8 cellular contexts compared by ENCODE assay signal in genomic region chr17:40532520-40533253, GRCh38. TPM values are rescaled to one million over a fixed set of nuclear protein-coding genes. Genes with fewer than 3 reads are reported as not detected.
DNase-seq lines count a peak whose midpoint lies in the region; ATAC-seq and TF ChIP-seq lines count a peak whose summit lies in the region.

No MANE protein-coding gene starts in this region.

- peaks cover 8 to 17% of the 10 kb centered on the region in 2 donors for H3K27me3 Mint-ChIP-seq in natural killer cell treated with Interleukin-12 subunit alpha and Interleukin-12 subunit beta and Interleukin-15 and Interleukin-18, amount 100 ng/mL, for 72 hours

- H3K79me2 ChIP-seq in PC-3 (ENCODE audit: low read length), result no peaks in the 10 kb centered on the region

- H3K9me3 Mint-ChIP-seq in natural killer cell treated with Interleukin-12 subunit alpha and Interleukin-12 subunit beta and Interleukin-15 and Interleukin-18, amount 100 ng/mL, for 72 hours, result no peaks in the 10 kb centered on the region

- H3K4me3 Mint-ChIP-seq in natural killer cell treated with Interleukin-12 subunit alpha and Interleukin-12 subunit beta and Interleukin-15 and Interleukin-18, amount 100 ng/mL, for 72 hours, result peak overlapping the region; percentile 10

- ATAC-seq in PC-3, result 0 out of 2 replicates have a peak, but pooled peaks have one; percentile 7
- no peak for ATAC-seq in natural killer cell treated with Interleukin-12 subunit alpha and Interleukin-12 subunit beta and Interleukin-15 and Interleukin-18, amount 100 ng/mL, for 72 hours
- no peak for ATAC-seq in HG03108 (IDR thresholded peaks at IDR 0.05; ENCODE audit: unreplicated experiment)
- no peak for ATAC-seq in GM19397 (IDR thresholded peaks at IDR 0.05; ENCODE audit: unreplicated experiment)
- no peak for ATAC-seq in HG02884 (IDR thresholded peaks at IDR 0.05; ENCODE audit: unreplicated experiment)

- H3K9me2 ChIP-seq in PC-3 (replicated peaks; ENCODE audit: low read length), result no peaks in the 10 kb centered on the region

- no peaks in the 10 kb centered on the region for H4K20me1 ChIP-seq in BLaER1
- H4K20me1 ChIP-seq in PC-3 (ENCODE audit: low read length), result no peaks in the 10 kb centered on the region

- peaks cover 65% of the 10 kb centered on the region for H3K4me1 ChIP-seq in BLaER1
- H3K4me1 ChIP-seq in PC-3 (ENCODE audit: insufficient read depth, low read length), result peaks cover 28% of the 10 kb centered on the region
- peaks cover 38 to 50% (median 49%) of the 10 kb centered on the region in 4 donors for H3K4me1 ChIP-seq in esophagus muscularis mucosa

- 0 out of 2 replicates have a peak overlapping the region, but pooled peaks have one; percentile 6 for H2AFZ ChIP-seq in PC-3 (ENCODE audit: low read length)

- no peaks in the 10 kb centered on the region for H3K9me3 ChIP-seq in BLaER1
- no peaks in the 10 kb centered on the region for H3K9me3 ChIP-seq in PC-3 (ENCODE audit: low read length)
- no peaks in the 10 kb centered on the region for H3K9me3 ChIP-seq in esophagus muscularis mucosa

- BruUV-seq in PC-3 (replicated peaks; lab: Mats Ljungman, UMichigan), result no TSS peak

- no peaks in the 10 kb centered on the region for H3F3A ChIP-seq in PC-3 (ENCODE audit: low read length, unreplicated experiment)

- peak overlapping the region; percentile 37; the same call in 1 of the 2 replicates for H3K27ac ChIP-seq in BLaER1
- peak overlapping the region; percentile 49 for H3K27ac ChIP-seq in PC-3 (ENCODE audit: low read length)
- H3K27ac ChIP-seq in esophagus muscularis mucosa (replicated peaks in 1 of 4), result peak overlapping the region; percentile 29 to 51 (median 38)

- H3K36me3 ChIP-seq in BLaER1, result no peaks in the 10 kb centered on the region
- H3K36me3 ChIP-seq in PC-3 (ENCODE audit: low read depth, low read length), result no peaks in the 10 kb centered on the region
- H3K36me3 ChIP-seq in esophagus muscularis mucosa, result no peaks in the 10 kb centered on the region

- H3K9ac ChIP-seq in BLaER1 (peak overlapping the region; percentile 11; the same call in 1 of the 2 replicates), PC-3 (ENCODE audit: low read length) (peak overlapping the region; percentile 37; the same call in 1 of the 2 replicates)

- DNase-seq in PC-3, result no peak
- no peak for DNase-seq in esophagus muscularis mucosa (ENCODE audit: extremely low spot score)
- no peak for DNase-seq in natural killer cell treated with Interleukin-12 subunit alpha and Interleukin-12 subunit beta and Interleukin-15 and Interleukin-18, amount 100 ng/mL, for 72 hours (ENCODE audit: low spot score)
- no peak for DNase-seq in NCI-H1417 (lab: John Stamatoyannopoulos, UW)

- no peak for TF ChIP-seq POLR2A in esophagus muscularis mucosa (IDR thresholded peaks at IDR 0.05; ENCODE audit: low read depth)

- peaks cover 58 to 60% of the 10 kb centered on the region in 2 donors for H3K4me1 Mint-ChIP-seq in natural killer cell treated with Interleukin-12 subunit alpha and Interleukin-12 subunit beta and Interleukin-15 and Interleukin-18, amount 100 ng/mL, for 72 hours (ENCODE audit: low read depth in 2 of 2)

- WGBS in esophagus muscularis mucosa, result 67% methylated on average over 6 of the region's 6 CpGs

- peak overlapping the region; percentile 66 to 77 for H3K27ac Mint-ChIP-seq in natural killer cell treated with Interleukin-12 subunit alpha and Interleukin-12 subunit beta and Interleukin-15 and Interleukin-18, amount 100 ng/mL, for 72 hours

- H3K4me2 ChIP-seq in BLaER1 (peak overlapping the region; percentile 52), PC-3 (ENCODE audit: low read length) (0 out of 2 replicates have a peak overlapping the region, but pooled peaks have one; percentile 9)

- POLR2A ChIA-PET in PC-3 (lab: Charles Lee; ENCODE audit: unreplicated experiment), result interaction anchor here (0.6 to 1.1 kb wide), 2 partner anchors 93 to 1156 kb away, joined by 4 read pairs; no protein-coding TSS in a partner anchor

- no peaks in the 10 kb centered on the region for H3K36me3 Mint-ChIP-seq in natural killer cell treated with Interleukin-12 subunit alpha and Interleukin-12 subunit beta and Interleukin-15 and Interleukin-18, amount 100 ng/mL, for 72 hours

- TF ChIP-seq CTCF in PC-3 (conservative IDR thresholded peaks at IDR 0.05; ENCODE audit: low read depth, low read length) (no peak), esophagus muscularis mucosa (IDR thresholded peaks at IDR 0.05) (no peak)

- CTCF ChIA-PET in PC-3 (lab: Charles Lee), result interaction anchor here (0.6 to 3.0 kb wide), 9 partner anchors 28 to 116 kb away, joined by 3 to 48 read pairs (median 6); partner anchors contain the start of gene TOP2A

- H3K4me3 ChIP-seq in BLaER1 (no peak overlapping the region), PC-3 (ENCODE audit: low read length) (no peak overlapping the region), esophagus muscularis mucosa (no peak overlapping the region)

- intact Hi-C loops in PC-3 (cut with micrococcal nuclease) (loop anchor here (1.0 to 5.0 kb wide), 3 partner anchors 28 to 91 kb away; no protein-coding TSS in a partner anchor), esophagus muscularis mucosa (cut with DNase I) (loop anchor here (2.0 to 5.0 kb wide), 4 partner anchors 55 to 175 kb away; no protein-coding TSS in a partner anchor)

- H3K27me3 ChIP-seq in BLaER1 (no peaks in the 10 kb centered on the region), PC-3 (ENCODE audit: low read length) (no peaks in the 10 kb centered on the region), esophagus muscularis mucosa (no peaks in the 10 kb centered on the region)

- TF ChIP-seq EP300 in esophagus muscularis mucosa (IDR thresholded peaks at IDR 0.05), result no peak

RNA-seq across cellular contexts. Expression of gene TNS4, which starts 31.3 kb away (rescaled TPM):
- 127 and 128 TPM in 2 replicates for total RNA-seq in PC-3 (2014; rRNA removed)
- not detected for total RNA-seq in esophagus muscularis mucosa
- total RNA-seq in natural killer cell treated with Interleukin-12 subunit alpha and Interleukin-12 subunit beta and Interleukin-15 and Interleukin-18, amount 100 ng/mL, for 72 hours, result 1 to 10 TPM in 1 of 2 donors, under 1 TPM in 1; 0.76 to 2.9 TPM

RNA-seq across cellular contexts. Expression of gene CCR7, which starts 32.6 kb away (rescaled TPM):
- 0.12 TPM in 1 of 2 replicates, not detected in the other for total RNA-seq in PC-3 (2014; rRNA removed)
- total RNA-seq in esophagus muscularis mucosa, result under 1 TPM in 1 of 4 donors, not detected in 3; 0.33 TPM
- 10 to 100 TPM; 65.7 to 71.1 TPM for total RNA-seq in natural killer cell treated with Interleukin-12 subunit alpha and Interleukin-12 subunit beta and Interleukin-15 and Interleukin-18, amount 100 ng/mL, for 72 hours

Comparison
In these comparisons a context has a peak if more than half of its experiments do, and no peak if none do; other contexts are left out.
1. RNA of gene TNS4, which starts 31.3 kb away (total RNA-seq): 127 to 128 TPM in PC-3; 0.76 to 2.9 TPM in natural killer cell treated with Interleukin-12 subunit alpha and Interleukin-12 subunit beta and Interleukin-15 and Interleukin-18, amount 100 ng/mL, for 72 hours and not detected in esophagus muscularis mucosa; every median in the first group is over 10 times any median in the second.
2. RNA of gene CCR7, which starts 32.6 kb away (total RNA-seq): 65.7 to 71.1 TPM in natural killer cell treated with Interleukin-12 subunit alpha and Interleukin-12 subunit beta and Interleukin-15 and Interleukin-18, amount 100 ng/mL, for 72 hours; 0.33 TPM in esophagus muscularis mucosa and 0.12 TPM in PC-3; every median in the first group is over 10 times any median in the second.
3. Peak in every context shown above with its lines, with median percentiles within 50 percentile points of each other: H3K27ac ChIP-seq.